ENCODE assay signal across 1 cellular context in the genomic region with DNA sequence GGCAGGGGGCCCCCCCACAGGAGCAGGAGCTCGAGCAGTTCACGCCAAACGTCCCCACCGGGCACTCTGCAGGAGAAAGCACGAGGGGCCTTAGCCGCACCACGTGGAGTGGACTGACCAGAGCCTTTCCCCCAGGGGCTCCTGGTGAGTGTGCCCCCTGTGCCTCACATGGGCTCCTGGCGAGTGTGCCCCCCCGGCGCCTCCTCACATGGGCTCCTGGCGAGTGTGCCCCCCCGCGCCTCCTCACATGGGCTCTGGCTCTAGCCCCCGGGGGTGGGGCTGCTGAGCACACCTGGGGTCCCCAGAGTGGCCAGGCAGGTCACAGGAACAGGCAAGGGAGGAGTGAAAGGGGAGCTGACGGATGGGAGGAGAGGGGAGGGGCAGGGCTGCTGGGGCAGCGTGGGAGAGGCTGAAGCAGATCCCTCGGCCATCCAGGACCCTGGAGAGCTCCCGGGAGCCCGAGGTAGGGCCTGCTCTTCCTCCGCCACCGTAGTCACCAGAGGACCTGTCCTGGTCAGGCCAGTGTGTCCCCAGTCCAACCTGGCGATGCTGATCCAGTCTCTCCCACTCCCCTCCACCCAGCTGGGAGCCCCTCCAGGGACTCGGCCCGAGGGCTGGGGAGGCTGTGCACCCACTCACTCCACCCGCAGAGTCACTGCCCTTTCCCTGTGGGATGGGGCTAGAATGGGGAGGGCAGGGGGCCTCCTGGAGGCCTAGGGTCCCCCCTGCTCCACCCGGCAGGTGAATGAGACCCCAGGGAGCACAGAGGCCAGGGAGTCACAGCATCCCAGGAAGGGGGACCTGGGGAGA.
TF ChIP-seq lines count a peak whose summit lies in the region.

No MANE protein-coding gene starts in this region.

TF ChIP-seq in HCT116, 20 proteins besides CTCF, POLR2A, EP300 and RAD21 (continued from another document):
- no peak for TF ChIP-seq EZH2phosphoT487 (IDR thresholded peaks at IDR 0.05; ENCODE audit: borderline replicate concordance)
- no peak for TF ChIP-seq CEBPB (IDR thresholded peaks at IDR 0.05; ENCODE audit: low read depth)
- TF ChIP-seq ZNF274 (IDR thresholded peaks at IDR 0.05; ENCODE audit: low read depth, low read length) = no peak
- TF ChIP-seq TCF7L2 (IDR thresholded peaks at IDR 0.05; ENCODE audit: borderline replicate concordance, extremely low read depth, insufficient read depth, insufficient read length) = no peak
